In genomic region chr2:231545105-231545902, GRCh38 we compare ENCODE assay signal across 8 cellular contexts. TPM values are rescaled to one million over a fixed set of nuclear protein-coding genes. Genes with fewer than 3 reads are reported as not detected.
A peak's percentile ranks its signal among the peaks of the same experiment; 100 is the strongest.
DNase-seq lines count a peak whose midpoint lies in the region; ATAC-seq, FAIRE-seq and TF ChIP-seq lines count a peak whose summit lies in the region.

No MANE protein-coding gene starts in this region.

- TF ChIP-seq POLR2A in GM18505 (IDR thresholded peaks at IDR 0.05; ENCODE audit: borderline replicate concordance, extremely low read depth, insufficient read depth, insufficient read length) (peak; percentile 83), HepG2 (IDR thresholded peaks at IDR 0.05; ENCODE audit: insufficient read depth in 1 of 2, low read depth in 2 of 2, low read length in 2 of 2) (no peak)

- H3K36me3 ChIP-seq in HepG2 (replicated peaks in 1 of 2; ENCODE audit: control insufficient read depth in 1 of 2, insufficient read depth in 2 of 2, low read length in 2 of 2), result no peaks in the 10 kb centered on the region

- H3K9me3 ChIP-seq in HepG2 (ENCODE audit: low read length), result no peaks in the 10 kb centered on the region

- no peaks in the 10 kb centered on the region for H3K4me1 ChIP-seq in HepG2 (ENCODE audit: insufficient read depth, low read length)

- H3K27me3 Mint-ChIP-seq in stimulated activated memory B cell treated with anti-CD40 and anti-IgM and Interleukin-4, amounts not matched to agents 10 μg/mL and 1 μg/mL and 100 μg/mL, for 72 hours, result peaks cover 36% of the 10 kb centered on the region

- BruUV-seq in HepG2 (replicated peaks; lab: Mats Ljungman, UMichigan), result no TSS peak

- H3K79me2 ChIP-seq in HepG2 (ENCODE audit: insufficient read depth, low read length), result no peaks in the 10 kb centered on the region

- FAIRE-seq in HepG2 (lab: Jason Lieb, UNC), result no peak

- peak overlapping the region; percentile 72 for H3K27ac Mint-ChIP-seq in stimulated activated memory B cell treated with anti-CD40 and anti-IgM and Interleukin-4, amounts not matched to agents 10 μg/mL and 1 μg/mL and 100 μg/mL, for 72 hours

- peaks cover 5% of the 10 kb centered on the region for H3K36me3 Mint-ChIP-seq in stimulated activated memory B cell treated with anti-CD40 and anti-IgM and Interleukin-4, amounts not matched to agents 10 μg/mL and 1 μg/mL and 100 μg/mL, for 72 hours

- TF ChIP-seq EP300 in HepG2 (IDR thresholded peaks at IDR 0.05; ENCODE audit: low read depth in 2 of 2, low read length in 2 of 2) (no peak), HepG2 (CRISPR knock-in tag; IDR thresholded peaks at IDR 0.05; ENCODE audit: borderline replicate concordance) (no peak)

- no peak overlapping the region for H3K4me3 ChIP-seq in HepG2 (replicated peaks in 1 of 3; ENCODE audit: insufficient read depth in 1 of 3, low read depth in 2 of 3, low read length in 3 of 3)

- CTCF ChIA-PET in HepG2 (lab: Yijun Ruan, JAX; ENCODE audit: low intra/inter-chr PET ratio, low total read pairs), result no interaction called here

- H3K4me3 Mint-ChIP-seq in stimulated activated memory B cell treated with anti-CD40 and anti-IgM and Interleukin-4, amounts not matched to agents 10 μg/mL and 1 μg/mL and 100 μg/mL, for 72 hours, result peak overlapping the region; percentile 75

- no peak overlapping the region for H3K9ac ChIP-seq in HepG2 (ENCODE audit: insufficient read depth, low read depth, low read length)

- no peaks in the 10 kb centered on the region for H4K20me1 ChIP-seq in HepG2 (ENCODE audit: insufficient read depth, low read length)

- ATAC-seq in GM18505 (IDR thresholded peaks at IDR 0.05; ENCODE audit: unreplicated experiment) (peak; percentile 94), HG02623 (IDR thresholded peaks at IDR 0.05; ENCODE audit: unreplicated experiment) (peak; percentile 97), HepG2 (peak; percentile 42; the same call in 2 of the 3 replicates)
- ATAC-seq in stimulated activated memory B cell treated with anti-CD40 and anti-IgM and Interleukin-4, amounts not matched to agents 10 μg/mL and 1 μg/mL and 100 μg/mL, for 72 hours, result peak; percentile 100

- no peak overlapping the region for H3K27ac ChIP-seq in HepG2 (ENCODE audit: extremely low read length, insufficient read depth, low read length)

- TF ChIP-seq CTCF in HepG2 (CRISPR knock-in tag; IDR thresholded peaks at IDR 0.05), result no peak

- DNase-seq in NOMO-1 (lab: John Stamatoyannopoulos, UW; ENCODE audit: unreplicated experiment in 2 of 2) (peak; percentile 96 to 98), HepG2 (ENCODE audit: low spot score) (no peak), SK-N-DZ (ENCODE audit: low spot score) (no peak), NCI-H2227 treated with DMSO at 0.1 percent for 48 hours (lab: John Stamatoyannopoulos, UW) (no peak)
- peak; percentile 79 for DNase-seq in activated effector memory CD4-positive, alpha-beta T cell treated with anti-CD3 and anti-CD28 coated beads, Interleukin-2, amount 50 U/mL, for 16 hours

- H3K27me3 ChIP-seq in HepG2 (ENCODE audit: control insufficient read depth in 1 of 2, insufficient read depth in 2 of 2, low read length in 2 of 2), result peaks cover 0 to 8% of the 10 kb centered on the region in 2 experiments; a peak in 1 of 5 replicates

- intact Hi-C loops in HepG2 (cut with micrococcal nuclease; ENCODE audit: unreplicated experiment), result no loop called here

- peaks cover 7% of the 10 kb centered on the region for H3K9me3 Mint-ChIP-seq in stimulated activated memory B cell treated with anti-CD40 and anti-IgM and Interleukin-4, amounts not matched to agents 10 μg/mL and 1 μg/mL and 100 μg/mL, for 72 hours

- POLR2A ChIA-PET in HepG2 (lab: Yijun Ruan, JAX), result interaction anchor here (0.5 kb wide), 1 partner anchor 93 kb away, joined by 3 read pairs; no protein-coding TSS in a partner anchor

- no peak for TF ChIP-seq RAD21 in HepG2 (CRISPR knock-in tag; IDR thresholded peaks at IDR 0.05)

- no peak overlapping the region for H2AFZ ChIP-seq in HepG2 (ENCODE audit: low read length)

- in situ Hi-C loops in HepG2 (cut with HindIII; ENCODE audit: extremely low pct_ligation_motif_present, low pct_unique_long_range_greater_than_20kb), result no loop called here

- 44% methylated on average over 14 of the region's 14 CpGs for WGBS in HepG2 (ENCODE audit: low lambda C conversion rate)

- peaks cover 26% of the 10 kb centered on the region for H3K4me1 Mint-ChIP-seq in stimulated activated memory B cell treated with anti-CD40 and anti-IgM and Interleukin-4, amounts not matched to agents 10 μg/mL and 1 μg/mL and 100 μg/mL, for 72 hours

- H3K4me2 ChIP-seq in HepG2 (ENCODE audit: low read depth, low read length), result no peak overlapping the region

TF ChIP-seq in HepG2, 621 proteins besides CTCF, POLR2A, EP300 and RAD21:
- TF ChIP-seq EEA1 (CRISPR knock-in tag; IDR thresholded peaks at IDR 0.05; ENCODE audit: borderline replicate concordance), result no peak
- TF ChIP-seq ZNF562 (CRISPR knock-in tag; IDR thresholded peaks at IDR 0.05; ENCODE audit: borderline replicate concordance), result no peak
- no peak for TF ChIP-seq ZNF124 (CRISPR knock-in tag; IDR thresholded peaks at IDR 0.05)
- TF ChIP-seq BCL6 (CRISPR knock-in tag; IDR thresholded peaks at IDR 0.05), result no peak

RNA-seq across cellular contexts. Expression of gene NMUR1, which starts 15.1 kb away (rescaled TPM):
- total RNA-seq in HepG2 (2016; rRNA removed; fragmentation: Illumina TruSeq; extraction: Trizol), result not detected in 2 replicates
- not detected in 2 replicates for total RNA-seq in HepG2 (2016; cell fraction: cytosol; rRNA removed; fragmentation: Illumina TruSeq; extraction: Trizol; ENCODE audit: low read depth)
- total RNA-seq in HepG2 (2016; cell fraction: insoluble cytoplasmic fraction; rRNA removed; fragmentation: Illumina TruSeq; extraction: Trizol), result not detected in 2 replicates
- total RNA-seq in HepG2 (2016; cell fraction: membrane; rRNA removed; fragmentation: Illumina TruSeq; extraction: Trizol), result not detected in 2 replicates
- not detected in 2 replicates for total RNA-seq in HepG2 (2016; cell fraction: nucleus; rRNA removed; fragmentation: Illumina TruSeq; extraction: Trizol)
- polyA plus RNA-seq in HepG2 (2011; rRNA removed), result not detected in 2 replicates
- polyA plus RNA-seq in HepG2 (2011; cell fraction: cytosol; rRNA removed), result not detected in 2 replicates
- polyA plus RNA-seq in HepG2 (2011; cell fraction: nucleus; rRNA removed), result not detected in 2 replicates
- not detected in 2 replicates for polyA plus RNA-seq in HepG2 (2012)
- polyA plus RNA-seq in HepG2 (2016; cell fraction: cytosol; fragmentation: Illumina TruSeq; extraction: Trizol; ENCODE audit: low read depth), result not detected in 2 replicates
- not detected in 2 replicates for polyA plus RNA-seq in HepG2 (2016; cell fraction: insoluble cytoplasmic fraction; fragmentation: Illumina TruSeq; extraction: Trizol; ENCODE audit: low read depth)
- polyA plus RNA-seq in HepG2 (2016; cell fraction: membrane; fragmentation: Illumina TruSeq; extraction: Trizol; ENCODE audit: low read depth), result not detected in 2 replicates
- not detected in 2 replicates for polyA plus RNA-seq in HepG2 (2016; cell fraction: nucleus; fragmentation: Illumina TruSeq; extraction: Trizol; ENCODE audit: insufficient read depth, low read depth)
- polyA minus RNA-seq in HepG2 (2011; rRNA and poly(A)+ RNA removed; ENCODE audit: low replicate concordance), result not detected in 2 replicates
- not detected in 2 replicates for polyA minus RNA-seq in HepG2 (2011; cell fraction: cytosol; rRNA and poly(A)+ RNA removed)
- polyA minus RNA-seq in HepG2 (2011; cell fraction: nucleus; rRNA and poly(A)+ RNA removed), result not detected in 2 replicates
- not detected in 2 replicates for polyA plus RNA-seq in SK-N-DZ (2014; cell fraction: cytosol; rRNA removed)
- polyA plus RNA-seq in SK-N-DZ (2014; cell fraction: nucleus; rRNA removed), result not detected in 2 replicates

RNA-seq across cellular contexts. Expression of gene TEX44, which starts 47.4 kb away (rescaled TPM):
- not detected in 2 replicates for total RNA-seq in HepG2 (2016; rRNA removed; fragmentation: Illumina TruSeq; extraction: Trizol)
- total RNA-seq in HepG2 (2016; cell fraction: cytosol; rRNA removed; fragmentation: Illumina TruSeq; extraction: Trizol; ENCODE audit: low read depth), result not detected in 2 replicates
- total RNA-seq in HepG2 (2016; cell fraction: insoluble cytoplasmic fraction; rRNA removed; fragmentation: Illumina TruSeq; extraction: Trizol), result not detected in 2 replicates
- total RNA-seq in HepG2 (2016; cell fraction: membrane; rRNA removed; fragmentation: Illumina TruSeq; extraction: Trizol), result not detected in 2 replicates
- not detected in 2 replicates for total RNA-seq in HepG2 (2016; cell fraction: nucleus; rRNA removed; fragmentation: Illumina TruSeq; extraction: Trizol)
- polyA plus RNA-seq in HepG2 (2011; rRNA removed), result not detected in 2 replicates
- not detected in 2 replicates for polyA plus RNA-seq in HepG2 (2011; cell fraction: cytosol; rRNA removed)
- polyA plus RNA-seq in HepG2 (2011; cell fraction: nucleus; rRNA removed), result not detected in 2 replicates
- polyA plus RNA-seq in HepG2 (2012), result not detected in 2 replicates
- not detected in 2 replicates for polyA plus RNA-seq in HepG2 (2016; cell fraction: cytosol; fragmentation: Illumina TruSeq; extraction: Trizol; ENCODE audit: low read depth)
- not detected in 2 replicates for polyA plus RNA-seq in HepG2 (2016; cell fraction: insoluble cytoplasmic fraction; fragmentation: Illumina TruSeq; extraction: Trizol; ENCODE audit: low read depth)
- not detected in 2 replicates for polyA plus RNA-seq in HepG2 (2016; cell fraction: membrane; fragmentation: Illumina TruSeq; extraction: Trizol; ENCODE audit: low read depth)
- polyA plus RNA-seq in HepG2 (2016; cell fraction: nucleus; fragmentation: Illumina TruSeq; extraction: Trizol; ENCODE audit: insufficient read depth, low read depth), result not detected in 2 replicates
- polyA minus RNA-seq in HepG2 (2011; rRNA and poly(A)+ RNA removed; ENCODE audit: low replicate concordance), result not detected in 2 replicates
- polyA minus RNA-seq in HepG2 (2011; cell fraction: cytosol; rRNA and poly(A)+ RNA removed), result not detected in 2 replicates
- polyA minus RNA-seq in HepG2 (2011; cell fraction: nucleus; rRNA and poly(A)+ RNA removed), result not detected in 2 replicates
- not detected in 2 replicates for polyA plus RNA-seq in SK-N-DZ (2014; cell fraction: cytosol; rRNA removed)
- not detected in 2 replicates for polyA plus RNA-seq in SK-N-DZ (2014; cell fraction: nucleus; rRNA removed)

Comparison
In these comparisons a context has a peak if more than half of its experiments do, and no peak if none do; other contexts are left out.
1. ATAC-seq: peak in every context shown above with its lines; median percentile 100 in stimulated activated memory B cell treated with anti-CD40 and anti-IgM and Interleukin-4, amounts not matched to agents 10 μg/mL and 1 μg/mL and 100 μg/mL, for 72 hours; 97 in HG02623; 94 in GM18505; 42 in HepG2.
2. DNase-seq: peak in NOMO-1 (2 of 2) and activated effector memory CD4-positive, alpha-beta T cell treated with anti-CD3 and anti-CD28 coated beads, Interleukin-2, amount 50 U/mL, for 16 hours (single experiment); none in HepG2 (single experiment), SK-N-DZ (single experiment) and NCI-H2227 treated with DMSO at 0.1 percent for 48 hours (single experiment).